30 cellular contexts compared by ENCODE assay signal in the genomic region with DNA sequence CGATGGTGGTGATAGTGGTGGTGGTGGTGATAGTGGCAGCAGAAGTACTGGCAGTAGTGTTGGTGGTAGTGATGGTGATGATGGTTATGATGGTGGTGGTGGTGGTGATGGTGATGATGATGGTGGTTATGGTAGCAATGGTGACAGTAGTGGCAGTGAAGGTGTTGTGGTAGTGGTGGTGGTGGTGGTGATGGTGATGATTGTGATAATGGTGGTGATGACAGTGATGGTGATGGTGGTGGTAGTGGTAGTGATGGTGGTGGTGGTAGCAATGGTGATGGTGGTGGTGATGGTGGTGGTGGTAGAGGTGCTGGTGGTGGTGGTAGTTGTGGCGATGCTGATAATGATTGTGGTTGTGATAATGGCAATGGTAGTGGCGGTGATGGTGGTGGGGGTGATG.
"Had no signal": no experiment of that assay in that cellular context is flagged by ENCODE, and none has a peak within 500 bp of the region (broad histone marks: within the 10 kb centered on the region; RNA-seq: fewer than 3 reads in every experiment).

No MANE protein-coding gene starts in this region.

- H3K9me3 Mint-ChIP-seq: mesothelial cell of epicardium; natural killer cell; nephron progenitor cell; neural progenitor cell; stimulated activated naive B cell treated with anti-CD40 and anti-IgM and Interleukin-4, amounts not matched to agents 10 μg/mL and 1 μg/mL and 100 μg/mL, for 72 hours; type B pancreatic cell had no signal

- H3K4me1 Mint-ChIP-seq: natural killer cell had no signal

- H3K4me1 ChIP-seq: left lung, lower lobe of right lung, neural progenitor cell, parathyroid adenoma had no signal

- FAIRE-seq: islet of Langerhans, kidney had no signal

- H3K4me2 ChIP-seq: neural progenitor cell had no signal

- H3K27me3 ChIP-seq: left lung, neural progenitor cell, right atrium auricular region, stomach, tibial artery, vagina had no signal

- H3K4me3 ChIP-seq: left lung, lower lobe of right lung, neural progenitor cell, right atrium auricular region, skin epidermis, stomach, thoracic aorta, tibial artery, vagina had no signal

- H3K27me3 Mint-ChIP-seq: naive B cell; stimulated activated naive B cell treated with anti-CD40 and anti-IgM and Interleukin-4, amounts not matched to agents 10 μg/mL and 1 μg/mL and 100 μg/mL, for 72 hours had no signal

- H3K36me3 ChIP-seq: left lung, lower lobe of right lung, neural progenitor cell, right atrium auricular region, stomach, thoracic aorta, tibial artery, vagina had no signal

- H3K9me3 ChIP-seq: left lung, lower lobe of right lung, right atrium auricular region, stomach, thoracic aorta, tibial artery, vagina had no signal

- H3K27ac Mint-ChIP-seq: immature natural killer cell; mesothelial cell of epicardium; natural killer cell; nephron progenitor cell; progenitor cell of endocrine pancreas; stimulated activated naive B cell treated with anti-CD40 and anti-IgM and Interleukin-4, amounts not matched to agents 10 μg/mL and 1 μg/mL and 100 μg/mL, for 72 hours; type B pancreatic cell had no signal

- H3K9ac ChIP-seq: neural progenitor cell, parathyroid adenoma had no signal

- H3K4me3 Mint-ChIP-seq: immature natural killer cell; mesothelial cell of epicardium; natural killer cell; nephron progenitor cell; neural progenitor cell; stimulated activated naive B cell treated with anti-CD40 and anti-IgM and Interleukin-4, amounts not matched to agents 10 μg/mL and 1 μg/mL and 100 μg/mL, for 72 hours; type B pancreatic cell had no signal

- H3K36me3 Mint-ChIP-seq: immature natural killer cell, mesothelial cell of epicardium, natural killer cell, neural progenitor cell, type B pancreatic cell had no signal

- ATAC-seq: left colon; left lung; lower lobe of right lung; natural killer cell; sciatic nerve; stimulated activated naive B cell treated with anti-CD40 and anti-IgM and Interleukin-4, amounts not matched to agents 10 μg/mL and 1 μg/mL and 100 μg/mL, for 72 hours; stimulated activated naive CD8-positive, alpha-beta T cell treated with anti-CD3 and anti-CD28 coated beads, Interleukin-15, Interleukin-2, amounts not matched to agents 100 U/mL and 50 U/mL, for 24 hours had no signal

- H3K27ac ChIP-seq: left lung, lower lobe of right lung, neural progenitor cell, parathyroid adenoma, right atrium auricular region, skin epidermis, stomach, thoracic aorta, tibial artery, vagina had no signal

- H2AFZ ChIP-seq: neural progenitor cell, parathyroid adenoma had no signal

- H3K79me2 ChIP-seq: parathyroid adenoma had no signal

- DNase-seq: hypothalamus; immature natural killer cell; kidney; left colon; left lung; lower lobe of right lung; mammary epithelial cell; mesendoderm; naive B cell; natural killer cell; nephron progenitor cell; stimulated activated CD4-positive, alpha-beta T cell treated with anti-CD3 and anti-CD28 coated beads, Interleukin-12 subunit alpha, Interleukin-12 subunit beta, amount 100 ng/mL, for 4 hours; stimulated activated CD4-positive, alpha-beta T cell treated with anti-CD3 and anti-CD28 coated beads, Interleukin-15, amount 100 ng/mL, for 24 hours; stimulated activated CD4-positive, alpha-beta T cell treated with anti-CD3 and anti-CD28 coated beads, Interleukin-2, amount 100 ng/mL, for 24 hours; stimulated activated CD4-positive, alpha-beta T cell treated with anti-CD3 and anti-CD28 coated beads, Interleukin-4, amount 100 ng/mL, for 1 hour; stimulated activated naive B cell treated with anti-CD40 and anti-IgM and Interleukin-4, amounts not matched to agents 10 μg/mL and 1 μg/mL and 100 μg/mL, for 72 hours; stimulated activated naive CD8-positive, alpha-beta T cell treated with anti-CD3 and anti-CD28 coated beads, Interleukin-15, Interleukin-2, amounts not matched to agents 100 U/mL and 50 U/mL, for 24 hours; stomach; tibial artery had no signal
